23 cellular contexts compared by ENCODE assay signal in the genomic region with DNA sequence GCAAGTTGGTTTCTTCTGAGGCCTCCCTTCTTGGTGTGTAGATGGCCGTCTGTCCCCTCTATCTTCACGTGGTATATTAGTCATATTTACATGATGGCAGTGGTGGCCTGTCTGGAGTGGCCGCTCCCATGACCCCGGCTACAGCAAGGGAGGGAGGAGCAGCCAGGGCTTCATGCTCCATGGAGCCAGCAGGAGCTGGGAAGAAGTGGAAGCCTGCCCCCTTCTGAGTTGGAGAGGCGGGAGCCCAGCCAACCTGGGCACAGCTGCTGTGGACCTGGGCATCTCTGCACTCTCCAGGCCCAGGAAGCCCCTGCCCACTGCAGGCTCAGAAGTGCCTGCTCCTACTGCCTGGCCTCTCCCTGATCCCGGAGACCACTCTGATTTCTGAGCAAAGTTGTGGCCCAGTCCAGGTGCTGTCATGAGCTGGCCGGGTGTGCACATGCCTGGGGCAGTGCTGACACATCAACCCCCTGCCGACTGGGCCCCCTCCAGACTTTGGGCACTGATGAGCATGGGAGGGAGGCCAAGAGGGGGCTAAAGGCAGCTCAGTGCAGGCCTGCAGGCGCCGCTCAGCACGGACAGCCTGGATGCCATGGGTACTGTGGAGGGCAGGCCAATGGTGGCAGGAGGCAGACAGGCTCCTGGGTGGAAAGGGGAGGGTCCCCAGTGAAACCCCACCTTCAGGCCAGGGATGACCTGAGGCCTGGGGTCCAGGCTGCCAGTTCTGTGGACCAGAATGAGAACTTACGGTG.
DNase-seq lines count a peak whose midpoint lies in the region; ATAC-seq and TF ChIP-seq lines count a peak whose summit lies in the region.
"Had no signal": no experiment of that assay in that cellular context is flagged by ENCODE, and none has a peak within 500 bp of the region (broad histone marks: within the 10 kb centered on the region; RNA-seq: fewer than 3 reads in every experiment).

No MANE protein-coding gene starts in this region.

- H3K27me3 Mint-ChIP-seq in central memory CD8-positive, alpha-beta T cell, result no peaks in the 10 kb centered on the region
- no peaks in the 10 kb centered on the region for H3K27me3 Mint-ChIP-seq in Calu3 (ENCODE audit: unreplicated experiment)
- H3K27me3 Mint-ChIP-seq: CD4-positive, CD25-positive, alpha-beta regulatory T cell had no signal

- H2BK15ac ChIP-seq in mesenchymal stem cell (ENCODE audit: low read depth, poor library complexity, severe bottlenecking), result no peak overlapping the region

- no peaks in the 10 kb centered on the region for H3K9me3 Mint-ChIP-seq in central memory CD8-positive, alpha-beta T cell
- peaks cover 4% of the 10 kb centered on the region for H3K9me3 Mint-ChIP-seq in Calu3 (ENCODE audit: low read depth, unreplicated experiment)

- H2AFZ ChIP-seq in ACC112 (ENCODE audit: low read length, unreplicated experiment) (peak overlapping the region; percentile 23), mesenchymal stem cell (ENCODE audit: low read depth, low read length) (no peak overlapping the region)
- H2AFZ ChIP-seq: GM23338 had no signal

- no peak overlapping the region for H3K9ac ChIP-seq in mesenchymal stem cell (ENCODE audit: low read length)
- H3K9ac ChIP-seq: BLaER1 had no signal

- peak overlapping the region; percentile 53 for H4K91ac ChIP-seq in mesenchymal stem cell (ENCODE audit: low read length)

- CTCF ChIA-PET in Calu3 (lab: Charles Lee), result no interaction called here

- H3K4ac ChIP-seq in mesenchymal stem cell (ENCODE audit: low read depth in 1 of 2, low read length in 2 of 2), result no peak overlapping the region

- H3K4me3 ChIP-seq in ACC112 (ENCODE audit: low read depth, low read length), result no peak overlapping the region
- H3K4me3 ChIP-seq in mesenchymal stem cell (ENCODE audit: insufficient read depth in 1 of 2, low read depth in 1 of 2, low read length in 2 of 2), result no peak overlapping the region
- H3K4me3 ChIP-seq: BLaER1, GM12878, GM23338, Peyer's patch, SK-N-MC had no signal

- no peak for TF ChIP-seq CTCF in Calu3 (IDR thresholded peaks at IDR 0.05; ENCODE audit: unreplicated experiment)

- in situ Hi-C loops in G401 (cut with HindIII; ENCODE audit: low sequenced_read_pairs), result no loop called here

- H3K27ac Mint-ChIP-seq in central memory CD8-positive, alpha-beta T cell (ENCODE audit: low read depth), result no peak overlapping the region
- no peak overlapping the region for H3K27ac Mint-ChIP-seq in Calu3 (ENCODE audit: unreplicated experiment)
- H3K27ac Mint-ChIP-seq: CD4-positive, CD25-positive, alpha-beta regulatory T cell; GM23338 had no signal

- H3K79me1 ChIP-seq in mesenchymal stem cell (replicated peaks; ENCODE audit: low read length, poor library complexity, severe bottlenecking), result no peaks in the 10 kb centered on the region

- no peak overlapping the region for H3K18ac ChIP-seq in mesenchymal stem cell (ENCODE audit: low read depth in 1 of 2, low read length in 2 of 2)

- H3K14ac ChIP-seq in mesenchymal stem cell (ENCODE audit: low read length in 2 of 2), result peak overlapping the region in 1 of 2 experiments; percentile 36

- H3K27ac ChIP-seq in ACC112 (ENCODE audit: low read depth, low read length) (no peak overlapping the region), mesenchymal stem cell (ENCODE audit: low read length, poor library complexity, severe bottlenecking) (no peak overlapping the region)
- H3K27ac ChIP-seq: BLaER1, Peyer's patch, SK-N-MC had no signal

- ATAC-seq in central memory CD8-positive, alpha-beta T cell (replicated peaks; ENCODE audit: extremely low read depth, poor library complexity, severe bottlenecking), result peak; percentile 10
- ATAC-seq in stimulated activated naive CD8-positive, alpha-beta T cell treated with anti-CD3 and anti-CD28 coated beads, Interleukin-15, Interleukin-2, amounts not matched to agents 100 U/mL and 50 U/mL, for 24 hours, result no peak
- ATAC-seq: GM23338, HCT116 had no signal

- no peaks in the 10 kb centered on the region for H3K4me1 ChIP-seq in ACC112 (ENCODE audit: control insufficient read depth, insufficient read depth, low read length, unreplicated experiment)
- H3K4me1 ChIP-seq in mesenchymal stem cell (ENCODE audit: control insufficient read depth, insufficient read depth, low read depth, low read length), result no peaks in the 10 kb centered on the region
- H3K4me1 ChIP-seq: BLaER1, Peyer's patch had no signal

- H4K8ac ChIP-seq in mesenchymal stem cell (ENCODE audit: low read length), result no peak overlapping the region

- no peak overlapping the region for H2BK5ac ChIP-seq in mesenchymal stem cell (ENCODE audit: low read depth, low read length, poor library complexity, severe bottlenecking)

- no peak overlapping the region for H2BK12ac ChIP-seq in mesenchymal stem cell (ENCODE audit: low read length in 2 of 2)

- no peak overlapping the region for H3K4me2 ChIP-seq in mesenchymal stem cell (ENCODE audit: low read length, poor library complexity, severe bottlenecking)
- H3K4me2 ChIP-seq: BLaER1, GM23338 had no signal

- no peak overlapping the region for H2BK120ac ChIP-seq in mesenchymal stem cell (ENCODE audit: low read depth, low read length)

- H3K36me3 ChIP-seq in ACC112 (ENCODE audit: insufficient read depth, low read length), result no peaks in the 10 kb centered on the region
- H3K36me3 ChIP-seq in mesenchymal stem cell (ENCODE audit: control insufficient read depth in 1 of 2, insufficient read depth in 2 of 2, low read depth in 1 of 2, low read length in 2 of 2), result no peaks in the 10 kb centered on the region
- H3K36me3 ChIP-seq: Peyer's patch had no signal

- H3K23ac ChIP-seq in mesenchymal stem cell (ENCODE audit: low read length in 2 of 2), result no peak overlapping the region

- DNase-seq in HT1080 (ENCODE audit: low read depth) (peak; percentile 28), mesenchymal stem cell (no peak), kidney glomerular epithelial cell (lab: John Stamatoyannopoulos, UW) (no peak), Calu3 (no peak), G401 (ENCODE audit: low spot score) (no peak)
- no peak for DNase-seq in central memory CD8-positive, alpha-beta T cell (ENCODE audit: low spot score in 2 of 2)
- DNase-seq in stimulated activated naive CD8-positive, alpha-beta T cell treated with anti-CD3 and anti-CD28 coated beads, Interleukin-15, Interleukin-2, amounts not matched to agents 100 U/mL and 50 U/mL, for 24 hours, result no peak
- DNase-seq: 8988T; CD4-positive, CD25-positive, alpha-beta regulatory T cell; DMS53; GDM1; KBM-7; NCI-H2029 treated with DMSO at 0.1 percent for 48 hours; NCI-H510A; NCI-H69; Peyer's patch; SHP77 treated with DMSO at 0.1 percent for 48 hours had no signal

- H3K27me3 ChIP-seq in ACC112 (ENCODE audit: insufficient read depth, low read length) (no peaks in the 10 kb centered on the region), mesenchymal stem cell (ENCODE audit: control insufficient read depth in 1 of 2, insufficient read depth in 1 of 2, low read length in 2 of 2) (no peaks in the 10 kb centered on the region)
- H3K27me3 ChIP-seq: BLaER1, Peyer's patch had no signal

- no TSS peak for BruUV-seq in Calu3 (replicated peaks; lab: Mats Ljungman, UMichigan)

- no peaks in the 10 kb centered on the region for H3K9me3 ChIP-seq in mesenchymal stem cell (ENCODE audit: control insufficient read depth, low read length)
- H3K9me3 ChIP-seq: Peyer's patch had no signal

- peaks cover 1% of the 10 kb centered on the region for H3K36me3 Mint-ChIP-seq in central memory CD8-positive, alpha-beta T cell (ENCODE audit: insufficient read depth)
- H3K36me3 Mint-ChIP-seq in Calu3 (ENCODE audit: insufficient read depth, unreplicated experiment), result no peaks in the 10 kb centered on the region

- H3K4me1 Mint-ChIP-seq in central memory CD8-positive, alpha-beta T cell, result no peaks in the 10 kb centered on the region
- H3K4me1 Mint-ChIP-seq in Calu3 (ENCODE audit: low read depth, unreplicated experiment), result no peaks in the 10 kb centered on the region
- H3K4me1 Mint-ChIP-seq: CD4-positive, CD25-positive, alpha-beta regulatory T cell; GM23338 had no signal

- 87% methylated on average over 12 of the region's 12 CpGs for WGBS in mesenchymal stem cell

- H3K4me3 Mint-ChIP-seq in central memory CD8-positive, alpha-beta T cell, result no peak overlapping the region
- no peak overlapping the region for H3K4me3 Mint-ChIP-seq in Calu3 (ENCODE audit: low read depth, unreplicated experiment)
- H3K4me3 Mint-ChIP-seq: CD4-positive, CD25-positive, alpha-beta regulatory T cell; GM23338 had no signal

- H3K79me2 ChIP-seq in ACC112 (ENCODE audit: control insufficient read depth, insufficient read depth, low read length, unreplicated experiment), result no peaks in the 10 kb centered on the region

- H2AK5ac ChIP-seq in mesenchymal stem cell (ENCODE audit: low read length, severe bottlenecking), result no peak overlapping the region

- intact Hi-C loops in Calu3 (cut with micrococcal nuclease; ENCODE audit: unreplicated experiment), result no loop called here
